In the genomic region with DNA sequence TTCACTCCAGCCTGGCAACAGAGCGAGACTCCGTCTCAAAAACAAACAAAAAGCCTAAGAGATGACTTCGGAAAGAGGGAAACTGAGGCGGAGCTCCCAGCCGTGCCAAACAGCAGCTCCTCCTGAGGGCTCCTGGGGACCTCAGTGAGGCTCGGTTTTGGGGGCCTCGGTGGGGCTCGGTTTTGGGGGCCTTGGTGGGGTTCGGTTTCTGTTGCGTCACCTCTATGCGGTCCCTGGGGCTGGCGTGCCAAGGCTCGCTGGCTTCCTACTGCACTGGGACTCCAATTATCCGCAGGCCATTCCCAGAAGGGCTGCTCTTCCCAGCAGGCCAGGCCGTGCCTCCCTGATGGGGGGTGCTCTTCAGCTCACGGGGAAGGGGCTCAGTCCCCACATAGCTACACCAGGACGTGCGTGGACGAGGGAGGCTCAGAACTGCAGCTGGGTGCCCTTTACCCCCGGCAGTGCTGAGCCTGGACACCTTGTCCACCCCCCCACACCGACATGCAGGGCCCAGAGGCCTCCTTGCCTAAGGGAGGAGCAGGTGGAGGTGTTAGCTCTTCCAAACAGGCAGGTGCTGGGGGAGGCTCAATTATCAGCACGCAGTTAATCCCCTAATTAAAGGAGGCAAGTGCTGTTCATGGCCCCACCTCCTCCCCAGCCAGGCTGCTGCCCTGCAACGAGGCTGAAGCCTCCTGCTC, we compare ENCODE assay signal across 21 cellular contexts. TPM values are rescaled to one million over a fixed set of nuclear protein-coding genes. Genes with fewer than 3 reads are reported as not detected.
DNase-seq lines count a peak whose midpoint lies in the region; ATAC-seq, FAIRE-seq and TF ChIP-seq lines count a peak whose summit lies in the region.
"Had no signal": no experiment of that assay in that cellular context is flagged by ENCODE, and none has a peak within 500 bp of the region (broad histone marks: within the 10 kb centered on the region; RNA-seq: fewer than 3 reads in every experiment).

No MANE protein-coding gene starts in this region.

- intact Hi-C loops in pancreas (cut with DNase I): loop anchor here (5.0 to 10.0 kb wide), 3 partner anchors 124 to 174 kb away; partner anchors contain the start of gene C1QTNF12 (in 1 of the 3)
- intact Hi-C loops in activated CD8-positive, alpha-beta T cell treated with anti-CD3 and anti-CD28 coated beads for 36 hours (cut with micrococcal nuclease): no loop called here

- no peaks in the 10 kb centered on the region for H3K36me3 ChIP-seq in pancreas
- H3K36me3 ChIP-seq: ascending aorta, HAP-1 had no signal

- no peak for FAIRE-seq in pancreas (lab: Jason Lieb, UNC)
- FAIRE-seq: colon, endothelial cell of umbilical vein had no signal

- H3K4me1 ChIP-seq in pancreas: peaks cover 10 to 12% (median 11%) of the 10 kb centered on the region in 3 donors
- H3K4me1 ChIP-seq: HAP-1 had no signal

- DNase-seq in activated CD4-positive, alpha-beta T cell treated with anti-CD3 and anti-CD28 coated beads, Interleukin-2, amount 10 ng/mL, durations not matched to agents 7 days and 5 days: no peak
- no peak for DNase-seq in activated CD4-positive, alpha-beta T cell treated with anti-CD3 and anti-CD28 coated beads for 4 hours
- DNase-seq in NCI-H1436 (lab: John Stamatoyannopoulos, UW): peak; percentile 84
- no peak for DNase-seq in T-helper 17 cell
- DNase-seq in pancreas: peak in 4 of 6 donors; percentile 15 to 59 (median 40)
- DNase-seq in activated CD8-positive, alpha-beta T cell treated with anti-CD3 and anti-CD28 coated beads for 36 hours: no peak
- no peak for DNase-seq in 8988T
- DNase-seq: activated gamma-delta T cell; foreskin melanocyte; GDM1; Karpas-422; naive thymus-derived CD8-positive, alpha-beta T cell; retina had no signal

- no peak overlapping the region for H3K4me3 Mint-ChIP-seq in activated CD4-positive, alpha-beta T cell treated with anti-CD3 and anti-CD28 coated beads, Interleukin-2, amount 10 ng/mL, durations not matched to agents 7 days and 5 days
- no peak overlapping the region for H3K4me3 Mint-ChIP-seq in T-helper 17 cell
- no peak overlapping the region for H3K4me3 Mint-ChIP-seq in activated CD8-positive, alpha-beta T cell treated with anti-CD3 and anti-CD28 coated beads for 36 hours
- H3K4me3 Mint-ChIP-seq: naive thymus-derived CD8-positive, alpha-beta T cell; T-helper 1 cell treated with Interleukin-12 subunit alpha and Interleukin-12 subunit beta and Interleukin-4 antibody, amounts not matched to agents 30 μg/mL and 1 μg/mL, for 36 hours had no signal

- H3K4me1 Mint-ChIP-seq in activated CD4-positive, alpha-beta T cell treated with anti-CD3 and anti-CD28 coated beads, Interleukin-2, amount 10 ng/mL, durations not matched to agents 7 days and 5 days: peaks cover 15% of the 10 kb centered on the region
- peaks cover 7% of the 10 kb centered on the region for H3K4me1 Mint-ChIP-seq in T-helper 17 cell
- H3K4me1 Mint-ChIP-seq in activated CD8-positive, alpha-beta T cell treated with anti-CD3 and anti-CD28 coated beads for 36 hours (ENCODE audit: low read depth): peaks cover 16% of the 10 kb centered on the region

- no peaks in the 10 kb centered on the region for H3K9me3 Mint-ChIP-seq in activated CD4-positive, alpha-beta T cell treated with anti-CD3 and anti-CD28 coated beads, Interleukin-2, amount 10 ng/mL, durations not matched to agents 7 days and 5 days
- H3K9me3 Mint-ChIP-seq in activated CD8-positive, alpha-beta T cell treated with anti-CD3 and anti-CD28 coated beads for 36 hours: peaks cover 3% of the 10 kb centered on the region
- H3K9me3 Mint-ChIP-seq: naive thymus-derived CD8-positive, alpha-beta T cell had no signal

- TF ChIP-seq CTCF in pancreas (IDR thresholded peaks at IDR 0.05): no peak
- no peak for TF ChIP-seq CTCF in activated CD8-positive, alpha-beta T cell treated with anti-CD3 and anti-CD28 coated beads for 36 hours (IDR thresholded peaks at IDR 0.05)

- H3K9me3 ChIP-seq in T-helper 17 cell (ENCODE audit: control insufficient read depth, low read length, poor library complexity, severe bottlenecking) (no peaks in the 10 kb centered on the region), pancreas (no peaks in the 10 kb centered on the region)
- H3K9me3 ChIP-seq: ascending aorta, HAP-1 had no signal

- peaks cover 8% of the 10 kb centered on the region for H3K27me3 Mint-ChIP-seq in activated CD4-positive, alpha-beta T cell treated with anti-CD3 and anti-CD28 coated beads, Interleukin-2, amount 10 ng/mL, durations not matched to agents 7 days and 5 days
- H3K27me3 Mint-ChIP-seq in T-helper 17 cell: no peaks in the 10 kb centered on the region
- peaks cover 7% of the 10 kb centered on the region for H3K27me3 Mint-ChIP-seq in activated CD8-positive, alpha-beta T cell treated with anti-CD3 and anti-CD28 coated beads for 36 hours

- H3K27me3 ChIP-seq in pancreas: no peaks in the 10 kb centered on the region
- H3K27me3 ChIP-seq: ascending aorta had no signal

- no peak for ATAC-seq in T-helper 17 cell
- ATAC-seq in pancreas: no peak
- no peak for ATAC-seq in activated CD8-positive, alpha-beta T cell treated with anti-CD3 and anti-CD28 coated beads for 36 hours
- no peak for ATAC-seq in GM18520 (IDR thresholded peaks at IDR 0.05; ENCODE audit: unreplicated experiment)

- H3K36me3 Mint-ChIP-seq in activated CD4-positive, alpha-beta T cell treated with anti-CD3 and anti-CD28 coated beads, Interleukin-2, amount 10 ng/mL, durations not matched to agents 7 days and 5 days (ENCODE audit: low read depth): no peaks in the 10 kb centered on the region
- H3K36me3 Mint-ChIP-seq in T-helper 17 cell (ENCODE audit: low read depth): no peaks in the 10 kb centered on the region
- no peaks in the 10 kb centered on the region for H3K36me3 Mint-ChIP-seq in activated CD8-positive, alpha-beta T cell treated with anti-CD3 and anti-CD28 coated beads for 36 hours (ENCODE audit: low read depth)
- H3K36me3 Mint-ChIP-seq: naive thymus-derived CD8-positive, alpha-beta T cell had no signal

- POLR2A ChIA-PET in activated CD4-positive, alpha-beta T cell treated with anti-CD3 and anti-CD28 coated beads, Interleukin-2, amount 10 ng/mL, durations not matched to agents 7 days and 5 days (lab: Charles Lee): no interaction called here
- POLR2A ChIA-PET in activated CD8-positive, alpha-beta T cell treated with anti-CD3 and anti-CD28 coated beads for 36 hours (lab: Charles Lee): interaction anchor here (0.8 to 1.2 kb wide), 4 partner anchors 21 to 170 kb away, joined by 3 to 5 read pairs (median 3); partner anchors contain the start of gene UBE2J2

- WGBS in pancreas, 2 donors: 61 to 72% methylated on average over 23 of the region's 23 CpGs

- no peak overlapping the region for H3K4me3 ChIP-seq in pancreas
- H3K4me3 ChIP-seq: ascending aorta, HAP-1, lung had no signal

- H3K27ac Mint-ChIP-seq in activated CD4-positive, alpha-beta T cell treated with anti-CD3 and anti-CD28 coated beads, Interleukin-2, amount 10 ng/mL, durations not matched to agents 7 days and 5 days: peak overlapping the region; percentile 19
- peak overlapping the region; percentile 24 for H3K27ac Mint-ChIP-seq in T-helper 17 cell
- no peak overlapping the region for H3K27ac Mint-ChIP-seq in activated CD8-positive, alpha-beta T cell treated with anti-CD3 and anti-CD28 coated beads for 36 hours
- H3K27ac Mint-ChIP-seq: naive thymus-derived CD8-positive, alpha-beta T cell; T-helper 1 cell treated with Interleukin-12 subunit alpha and Interleukin-12 subunit beta and Interleukin-4 antibody, amounts not matched to agents 30 μg/mL and 1 μg/mL, for 36 hours had no signal

- H3K27ac ChIP-seq in pancreas: no peak overlapping the region
- H3K27ac ChIP-seq: ascending aorta, RWPE1 had no signal

- CTCF ChIA-PET in activated CD4-positive, alpha-beta T cell treated with anti-CD3 and anti-CD28 coated beads, Interleukin-2, amount 10 ng/mL, durations not matched to agents 7 days and 5 days (lab: Charles Lee): interaction anchor here (0.8 to 3.6 kb wide), 7 partner anchors 34 to 170 kb away, joined by 3 to 36 read pairs (median 4); partner anchors contain the start of gene UBE2J2
- CTCF ChIA-PET in activated CD8-positive, alpha-beta T cell treated with anti-CD3 and anti-CD28 coated beads for 36 hours (lab: Charles Lee): interaction anchor here (0.7 to 5.1 kb wide), 18 partner anchors 10 to 170 kb away, joined by 3 to 50 read pairs (median 8); partner anchors contain the start of genes TNFRSF18 and TTLL10

RNA-seq across cellular contexts. Expression of gene C1orf159, which starts 5.1 kb away (rescaled TPM):
- 10 to 100 TPM; 18.0 to 22.0 TPM for total RNA-seq in activated CD4-positive, alpha-beta T cell treated with anti-CD3 and anti-CD28 coated beads, Interleukin-2, amount 10 ng/mL, durations not matched to agents 7 days and 5 days
- 10 to 100 TPM; 13.4 to 17.1 TPM for total RNA-seq in T-helper 17 cell
- total RNA-seq in pancreas: 1 to 10 TPM; 3.0 to 6.7 (median 4.0) TPM
- 10 to 100 TPM; 20.9 to 30.7 TPM for polyA plus RNA-seq in pancreas
- total RNA-seq in activated CD8-positive, alpha-beta T cell treated with anti-CD3 and anti-CD28 coated beads for 36 hours: 10 to 100 TPM; 17.5 to 20.3 TPM

RNA-seq across cellular contexts. Expression of gene RNF223, which starts 46.9 kb away (rescaled TPM):
- total RNA-seq in activated CD4-positive, alpha-beta T cell treated with anti-CD3 and anti-CD28 coated beads, Interleukin-2, amount 10 ng/mL, durations not matched to agents 7 days and 5 days: not detected
- not detected for total RNA-seq in T-helper 17 cell
- under 1 TPM in 4 of 6 donors, not detected in 2; 0.12 to 0.37 (median 0.16) TPM for total RNA-seq in pancreas
- under 1 TPM; 0.05 to 0.34 TPM for polyA plus RNA-seq in pancreas
- total RNA-seq in activated CD8-positive, alpha-beta T cell treated with anti-CD3 and anti-CD28 coated beads for 36 hours: not detected
- total RNA-seq: ascending aorta; endothelial cell of umbilical vein; naive thymus-derived CD8-positive, alpha-beta T cell had no signal
- polyA plus RNA-seq: endothelial cell of umbilical vein; naive thymus-derived CD8-positive, alpha-beta T cell had no signal

RNA-seq across cellular contexts. Expression of gene TTLL10, which starts 52.7 kb away (rescaled TPM):
- under 1 TPM; 0.15 to 0.27 TPM for total RNA-seq in activated CD4-positive, alpha-beta T cell treated with anti-CD3 and anti-CD28 coated beads, Interleukin-2, amount 10 ng/mL, durations not matched to agents 7 days and 5 days
- total RNA-seq in T-helper 17 cell (1 to 10 TPM in 1 of 2 donors, under 1 TPM in 1; 0.86 to 2.5 TPM), pancreas (under 1 TPM in 5 of 6 donors, not detected in 1; 0.20 to 0.51 (median 0.38) TPM)
- polyA plus RNA-seq in pancreas: 1 to 10 TPM; 1.0 to 1.6 TPM
- not detected for total RNA-seq in activated CD8-positive, alpha-beta T cell treated with anti-CD3 and anti-CD28 coated beads for 36 hours
- total RNA-seq: ascending aorta; endothelial cell of umbilical vein; naive thymus-derived CD8-positive, alpha-beta T cell had no signal
- polyA plus RNA-seq: endothelial cell of umbilical vein; naive thymus-derived CD8-positive, alpha-beta T cell had no signal

Comparison
In these comparisons a context has a peak if more than half of its experiments do, and no peak if none do; other contexts are left out.
1. DNase-seq: peak in NCI-H1436 (single experiment) and pancreas (4 of 6); none in activated CD4-positive, alpha-beta T cell treated with anti-CD3 and anti-CD28 coated beads, Interleukin-2, amount 10 ng/mL, durations not matched to agents 7 days and 5 days (single experiment), activated CD4-positive, alpha-beta T cell treated with anti-CD3 and anti-CD28 coated beads for 4 hours (0 of 2), T-helper 17 cell (0 of 3), activated CD8-positive, alpha-beta T cell treated with anti-CD3 and anti-CD28 coated beads for 36 hours (single experiment) and 8988T (single experiment).